13 cellular contexts compared by ENCODE assay signal in the genomic region with DNA sequence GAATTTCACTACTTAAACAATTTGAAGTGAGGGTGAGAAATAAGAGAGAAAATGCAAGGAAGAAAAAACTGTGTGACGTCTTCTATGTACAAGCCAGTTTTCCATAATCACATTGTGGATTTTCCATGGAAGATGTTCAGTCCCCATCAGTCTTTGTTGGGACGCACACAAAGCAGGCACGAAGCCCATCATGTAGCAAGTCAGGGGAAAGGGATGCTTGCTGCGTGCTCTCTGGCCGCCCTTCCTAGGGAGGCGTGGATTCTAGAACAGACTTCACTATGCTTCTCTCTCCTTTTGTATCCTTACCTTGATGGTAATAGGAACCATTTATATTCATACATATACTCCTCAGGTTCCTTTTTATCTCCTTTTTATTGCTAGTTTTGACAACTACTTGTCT. TPM values are rescaled to one million over a fixed set of nuclear protein-coding genes. Genes with fewer than 3 reads are reported as not detected.
A peak's percentile ranks its signal among the peaks of the same experiment; 100 is the strongest.
DNase-seq lines count a peak whose midpoint lies in the region; ATAC-seq and TF ChIP-seq lines count a peak whose summit lies in the region.
"Had no signal": no experiment of that assay in that cellular context is flagged by ENCODE, and none has a peak within 500 bp of the region (broad histone marks: within the 10 kb centered on the region; RNA-seq: fewer than 3 reads in every experiment).

No MANE protein-coding gene starts in this region.

- intact Hi-C loops in dorsolateral prefrontal cortex (cut with DNase I): loop anchor here in 1 of 2 donors (5.0 kb wide), 1 partner anchor 33 kb away; no protein-coding TSS in a partner anchor

- H3K4me3 ChIP-seq in dorsolateral prefrontal cortex: no peak overlapping the region
- H3K4me3 ChIP-seq: BLaER1 treated with 17β-estradiol and CSF1 and Interleukin-3, amounts not matched to agents 10 nM and 100 nM had no signal

- no peaks in the 10 kb centered on the region for H3K27me3 ChIP-seq in dorsolateral prefrontal cortex
- H3K27me3 ChIP-seq: BLaER1 treated with 17β-estradiol and CSF1 and Interleukin-3, amounts not matched to agents 10 nM and 100 nM had no signal

- TF ChIP-seq CTCF in dorsolateral prefrontal cortex (IDR thresholded peaks at IDR 0.05 in 54 of 56, conservative IDR thresholded peaks at IDR 0.05 in 2 of 56; ENCODE audit: low read depth in 1 of 56, partially characterized antibody in 56 of 56): no peak

- DNase-seq in Ammon's horn (ENCODE audit: low spot score): peak; percentile 47
- no peak for DNase-seq in dorsolateral prefrontal cortex
- DNase-seq in substantia nigra (lab: John Stamatoyannopoulos, UW): peak in 9 of 49 donors; percentile 6 to 37 (median 13)
- no peak for DNase-seq in NCI-H1436 treated with DMSO at 0.1 percent for 48 hours (lab: John Stamatoyannopoulos, UW)
- DNase-seq: 8988T; AML-193; CD4-positive, CD25-positive, alpha-beta regulatory T cell; DMS53; GF-D8 had no signal

- peak overlapping the region; percentile 49 for H3K27ac ChIP-seq in angular gyrus (ENCODE audit: low read depth, low read length)
- H3K27ac ChIP-seq in dorsolateral prefrontal cortex: peak overlapping the region in 50 of 59 donors; percentile 1 to 92 (median 54)
- peak overlapping the region; percentile 0 for H3K27ac ChIP-seq in substantia nigra (ENCODE audit: low read depth, low read length, poor library complexity, severe bottlenecking)
- H3K27ac ChIP-seq: BLaER1 treated with 17β-estradiol and CSF1 and Interleukin-3, amounts not matched to agents 10 nM and 100 nM had no signal

- ATAC-seq in HG03469 (IDR thresholded peaks at IDR 0.05; ENCODE audit: unreplicated experiment): no peak
- no peak for ATAC-seq in GM21360 (IDR thresholded peaks at IDR 0.05; ENCODE audit: unreplicated experiment)

RNA-seq across cellular contexts. Expression of a gene that starts 54.8 kb away (rescaled TPM):
- total RNA-seq in dorsolateral prefrontal cortex: 100 to 1,000 TPM in 35 of 120 experiments, 10 to 100 TPM in 85; 61.1 to 192 (median 89.2) TPM

Comparison
In these comparisons a context has a peak if more than half of its experiments do, and no peak if none do; other contexts are left out.
1. H3K27ac ChIP-seq: peak in every context shown above with its lines; median percentile 54 in dorsolateral prefrontal cortex; 49 in angular gyrus; 0 in substantia nigra.